Comparison of ENCODE assay signal across 8 cellular contexts in the genomic region with DNA sequence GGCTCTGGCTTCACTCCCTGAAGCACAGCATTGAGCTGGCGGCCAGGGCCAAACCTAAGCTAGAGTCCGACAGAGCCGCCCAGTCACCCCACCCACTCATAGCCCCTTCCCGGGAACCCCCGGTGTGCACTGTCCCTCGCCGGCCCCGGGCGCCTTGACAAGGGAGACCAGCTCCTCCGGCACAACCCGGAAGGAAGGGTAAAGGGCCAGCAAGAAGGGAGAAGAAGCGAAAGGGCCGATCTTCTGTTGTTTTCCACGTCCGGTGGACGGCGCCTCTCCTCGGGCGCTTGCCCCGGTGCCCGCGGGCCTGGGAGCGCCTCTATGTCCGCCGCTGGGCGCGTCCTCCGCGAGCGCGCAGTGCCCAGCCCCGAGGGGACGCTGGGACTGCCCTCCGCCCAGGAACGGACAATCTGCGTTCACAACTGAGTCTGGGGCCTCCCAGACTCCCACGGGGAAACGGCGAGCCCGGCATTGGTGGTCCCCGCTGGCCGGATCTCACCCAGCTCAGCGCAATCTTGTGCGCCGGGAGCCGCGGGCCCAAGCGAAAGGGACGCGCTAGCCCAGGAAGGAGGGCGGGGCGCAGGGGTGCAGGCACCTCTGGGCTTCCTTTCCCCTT.
DNase-seq lines count a peak whose midpoint lies in the region; ATAC-seq and TF ChIP-seq lines count a peak whose summit lies in the region.
"Had no signal": no experiment of that assay in that cellular context is flagged by ENCODE, and none has a peak within 500 bp of the region (broad histone marks: within the 10 kb centered on the region; RNA-seq: fewer than 3 reads in every experiment).

No MANE protein-coding gene starts in this region.

- peak; percentile 26 to 49 for ATAC-seq in lower lobe of right lung
- no peak for ATAC-seq in thoracic aorta (ENCODE audit: insufficient number of reproducible peaks, low FRiP score, low read depth)

- H3K27ac ChIP-seq in ectodermal cell (ENCODE audit: insufficient read depth, low read depth, low read length, poor library complexity, severe bottlenecking) (no peak overlapping the region), lower lobe of right lung (no peak overlapping the region), thoracic aorta (no peak overlapping the region)

- H3K36me3 ChIP-seq in ectodermal cell (ENCODE audit: control insufficient read depth, insufficient read depth, low read length) (no peaks in the 10 kb centered on the region), lower lobe of right lung (no peaks in the 10 kb centered on the region), thoracic aorta (no peaks in the 10 kb centered on the region)

- TF ChIP-seq CTCF in lower lobe of right lung (IDR thresholded peaks at IDR 0.05) (no peak), thoracic aorta (IDR thresholded peaks at IDR 0.05) (no peak)

- H3K4me3 ChIP-seq in ectodermal cell (ENCODE audit: insufficient read depth, low read depth, low read length), result peak overlapping the region; percentile 25
- H3K4me3 ChIP-seq in lower lobe of right lung, result peak overlapping the region; percentile 47
- peak overlapping the region; percentile 68 for H3K4me3 ChIP-seq in thoracic aorta

- intact Hi-C loops in lower lobe of right lung (cut with DNase I), result no loop called here

- H3K9me3 ChIP-seq in ectodermal cell (ENCODE audit: control insufficient read depth, low read length), result no peaks in the 10 kb centered on the region
- no peaks in the 10 kb centered on the region for H3K9me3 ChIP-seq in lower lobe of right lung
- no peaks in the 10 kb centered on the region for H3K9me3 ChIP-seq in thoracic aorta

- peaks cover 17% of the 10 kb centered on the region for H3K27me3 ChIP-seq in ectodermal cell (ENCODE audit: control insufficient read depth, insufficient read depth, low read length, poor library complexity, severe bottlenecking)
- peaks cover 16% of the 10 kb centered on the region for H3K27me3 ChIP-seq in lower lobe of right lung (ENCODE audit: low read depth)
- H3K27me3 ChIP-seq in thoracic aorta (replicated peaks; ENCODE audit: insufficient read depth), result no peaks in the 10 kb centered on the region

- DNase-seq in NCI-H748 (lab: John Stamatoyannopoulos, UW; ENCODE audit: unreplicated experiment) (peak; percentile 67), lower lobe of right lung (peak; percentile 33), thoracic aorta (ENCODE audit: low spot score) (no peak), ureter (ENCODE audit: low spot score) (no peak), hypothalamus (lab: John Stamatoyannopoulos, UW) (no peak)
- no peak for DNase-seq in stimulated activated CD4-positive, alpha-beta T cell treated with anti-CD3 and anti-CD28 coated beads, Interleukin-12 subunit alpha, Interleukin-12 subunit beta, amount 100 ng/mL, for 4 hours
- DNase-seq: NCI-H2081 had no signal

- H3K4me1 ChIP-seq in ectodermal cell (ENCODE audit: control insufficient read depth, insufficient read depth, low read length) (peaks cover under 1% of the 10 kb centered on the region), lower lobe of right lung (no peaks in the 10 kb centered on the region), thoracic aorta (ENCODE audit: control insufficient read depth in 1 of 2, low read depth in 2 of 2) (no peaks in the 10 kb centered on the region)

- WGBS in ectodermal cell, 2 experiments, result 11 to 12% methylated on average over 52 of the region's 52 CpGs

Comparison
In these comparisons a context has a peak if more than half of its experiments do, and no peak if none do; other contexts are left out.
1. DNase-seq: peak in NCI-H748 (single experiment) and lower lobe of right lung (single experiment); none in thoracic aorta (single experiment), ureter (single experiment), stimulated activated CD4-positive, alpha-beta T cell treated with anti-CD3 and anti-CD28 coated beads, Interleukin-12 subunit alpha, Interleukin-12 subunit beta, amount 100 ng/mL, for 4 hours (single experiment) and hypothalamus (0 of 51).
2. Peak in every context shown above with its lines, with median percentiles within 50 percentile points of each other: H3K4me3 ChIP-seq.